In the genomic region with DNA sequence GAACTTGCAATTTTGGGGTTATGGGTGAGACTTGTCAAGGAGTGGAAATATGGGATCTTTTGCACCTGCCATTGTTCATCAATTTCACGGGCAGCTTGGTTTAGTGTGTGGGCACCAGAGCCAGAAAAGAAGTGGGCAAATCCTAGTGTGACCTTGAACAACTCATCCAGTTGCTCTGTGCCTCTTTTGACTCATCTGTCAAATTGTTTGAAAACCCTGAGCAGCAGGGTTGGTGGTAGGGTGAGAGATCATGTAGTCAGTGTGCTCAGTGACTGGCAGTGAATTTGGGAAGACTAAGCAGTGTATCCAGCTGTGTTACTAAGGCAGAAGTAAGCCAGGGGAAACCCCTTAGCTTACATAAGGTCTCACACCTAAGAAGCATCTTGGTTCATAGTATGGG, we compare ENCODE assay signal across 21 cellular contexts.
"Had no signal": no experiment of that assay in that cellular context is flagged by ENCODE, and none has a peak within 500 bp of the region (broad histone marks: within the 10 kb centered on the region; RNA-seq: fewer than 3 reads in every experiment).

No MANE protein-coding gene starts in this region.

- H3K27me3 ChIP-seq: Peyer's patch had no signal

- H3K36me3 ChIP-seq: Peyer's patch, WERI-Rb-1 had no signal

- H3K27ac ChIP-seq: Peyer's patch, WERI-Rb-1 had no signal

- H3K4me3 ChIP-seq: Peyer's patch had no signal

- H3K4me1 ChIP-seq: Peyer's patch had no signal

- H3K9me3 ChIP-seq: Peyer's patch had no signal

- DNase-seq: activated CD4-positive, alpha-beta memory T cell treated with anti-CD3 and anti-CD28 coated beads, Interleukin-2, amount 10 ng/mL, durations not matched to agents 7 days and 5 days; activated CD4-positive, alpha-beta T cell treated with anti-CD3 and anti-CD28 coated beads for 36 hours; activated CD4-positive, alpha-beta T cell treated with anti-CD3 and anti-CD28 coated beads, Interleukin-2, amount 50 U/mL, for 1 hour; activated CD8-positive, alpha-beta memory T cell treated with anti-CD3 and anti-CD28 coated beads, Interleukin-2, amount 50 U/mL, for 4 hours; activated gamma-delta T cell treated with Interleukin-2 at 50 U/mL for 16 hours; activated naive CD4-positive, alpha-beta T cell treated with anti-CD3 and anti-CD28 coated beads, Interleukin-2, amount 10 ng/mL, durations not matched to agents 7 days and 5 days; activated naive CD8-positive, alpha-beta T cell treated with anti-CD3 and anti-CD28 coated beads for 36 hours; activated T-cell treated with anti-CD3 and anti-CD28 coated beads, Interleukin-2, amount 50 U/mL, for 72 hours; anterior cingulate cortex; caudate nucleus; NCI-H1105 treated with DMSO at 0.1 percent for 48 hours; NCI-H146; NCI-H187 treated with DMSO at 0.1 percent for 48 hours; NCI-H2081 treated with DMSO at 0.1 percent for 48 hours; NCI-H446; NCI-H524; Peyer's patch; SHP77; T-cell; T-helper 2 cell; WERI-Rb-1 had no signal
